Comparison of ENCODE assay signal across 11 cellular contexts in genomic region chr4:24856586-24856985, GRCh38. TPM values are rescaled to one million over a fixed set of nuclear protein-coding genes. Genes with fewer than 3 reads are reported as not detected.
A peak's percentile ranks its signal among the peaks of the same experiment; 100 is the strongest.
DNase-seq lines count a peak whose midpoint lies in the region; ATAC-seq and TF ChIP-seq lines count a peak whose summit lies in the region.
"Had no signal": no experiment of that assay in that cellular context is flagged by ENCODE, and none has a peak within 500 bp of the region (broad histone marks: within the 10 kb centered on the region; RNA-seq: fewer than 3 reads in every experiment).

No MANE protein-coding gene starts in this region.

- peaks cover 20 to 67% (median 63%) of the 10 kb centered on the region in 4 donors for H3K4me1 ChIP-seq in esophagus muscularis mucosa
- H3K4me1 ChIP-seq: prostate gland had no signal

- no peaks in the 10 kb centered on the region for H3K9me3 ChIP-seq in esophagus muscularis mucosa
- H3K9me3 ChIP-seq: prostate gland had no signal

- no peaks in the 10 kb centered on the region for H3K27me3 Mint-ChIP-seq in activated CD8-positive, alpha-beta T cell treated with anti-CD3 and anti-CD28 coated beads for 36 hours
- H3K27me3 Mint-ChIP-seq: dendritic cell treated with granulocyte-macrophage colony-stimulating factor and Interleukin-4, amounts not matched to agents 40 ng/mL and 50 ng/mL, for 4 days had no signal

- no peak for TF ChIP-seq POLR2A in esophagus muscularis mucosa (IDR thresholded peaks at IDR 0.05; ENCODE audit: low read depth)

- ATAC-seq in GM21526 (IDR thresholded peaks at IDR 0.05; ENCODE audit: low FRiP score, unreplicated experiment) (peak; percentile 95), HG03469 (IDR thresholded peaks at IDR 0.05; ENCODE audit: unreplicated experiment) (peak; percentile 92), sciatic nerve (no peak)
- no peak for ATAC-seq in activated CD8-positive, alpha-beta T cell treated with anti-CD3 and anti-CD28 coated beads for 36 hours

- no peaks in the 10 kb centered on the region for H3K36me3 Mint-ChIP-seq in activated CD8-positive, alpha-beta T cell treated with anti-CD3 and anti-CD28 coated beads for 36 hours (ENCODE audit: low read depth)

- H3K4me3 Mint-ChIP-seq in activated CD8-positive, alpha-beta T cell treated with anti-CD3 and anti-CD28 coated beads for 36 hours: no peak overlapping the region
- H3K4me3 Mint-ChIP-seq: dendritic cell treated with granulocyte-macrophage colony-stimulating factor and Interleukin-4, amounts not matched to agents 40 ng/mL and 50 ng/mL, for 4 days had no signal

- H3K27me3 ChIP-seq in esophagus muscularis mucosa: no peaks in the 10 kb centered on the region

- intact Hi-C loops in esophagus muscularis mucosa (cut with DNase I): no loop called here
- intact Hi-C loops in sciatic nerve (cut with DNase I): no loop called here
- intact Hi-C loops in activated CD8-positive, alpha-beta T cell treated with anti-CD3 and anti-CD28 coated beads for 36 hours (cut with micrococcal nuclease): no loop called here

- peak overlapping the region; percentile 71 to 80 (median 74) for H3K27ac ChIP-seq in esophagus muscularis mucosa (replicated peaks in 1 of 4)
- H3K27ac ChIP-seq: prostate gland, SK-N-MC had no signal

- WGBS in esophagus muscularis mucosa: 68% methylated on average over 9 of the region's 9 CpGs

- DNase-seq in EL: peak; percentile 91
- no peak for DNase-seq in esophagus muscularis mucosa (ENCODE audit: extremely low spot score)
- no peak for DNase-seq in sciatic nerve (ENCODE audit: low spot score)
- DNase-seq in NCI-H1092 treated with DMSO at 0.1 percent for 48 hours (lab: John Stamatoyannopoulos, UW): no peak
- no peak for DNase-seq in UCSD-AML1 (lab: John Stamatoyannopoulos, UW; ENCODE audit: unreplicated experiment)
- no peak for DNase-seq in activated CD8-positive, alpha-beta T cell treated with anti-CD3 and anti-CD28 coated beads for 36 hours

- POLR2A ChIA-PET in activated CD8-positive, alpha-beta T cell treated with anti-CD3 and anti-CD28 coated beads for 36 hours (lab: Charles Lee): no interaction called here

- H3K36me3 ChIP-seq in esophagus muscularis mucosa: no peaks in the 10 kb centered on the region
- H3K36me3 ChIP-seq: prostate gland had no signal

- H3K4me3 ChIP-seq in esophagus muscularis mucosa: no peak overlapping the region
- H3K4me3 ChIP-seq: prostate gland, SK-N-MC had no signal

- no peak overlapping the region for H3K27ac Mint-ChIP-seq in activated CD8-positive, alpha-beta T cell treated with anti-CD3 and anti-CD28 coated beads for 36 hours
- H3K27ac Mint-ChIP-seq: dendritic cell treated with granulocyte-macrophage colony-stimulating factor and Interleukin-4, amounts not matched to agents 40 ng/mL and 50 ng/mL, for 4 days had no signal

- H3K9me3 Mint-ChIP-seq in activated CD8-positive, alpha-beta T cell treated with anti-CD3 and anti-CD28 coated beads for 36 hours: no peaks in the 10 kb centered on the region
- H3K9me3 Mint-ChIP-seq: dendritic cell treated with granulocyte-macrophage colony-stimulating factor and Interleukin-4, amounts not matched to agents 40 ng/mL and 50 ng/mL, for 4 days had no signal

- CTCF ChIA-PET in activated CD8-positive, alpha-beta T cell treated with anti-CD3 and anti-CD28 coated beads for 36 hours (lab: Charles Lee): no interaction called here

- no peaks in the 10 kb centered on the region for H3K4me1 Mint-ChIP-seq in activated CD8-positive, alpha-beta T cell treated with anti-CD3 and anti-CD28 coated beads for 36 hours (ENCODE audit: low read depth)

- no peak for TF ChIP-seq EP300 in esophagus muscularis mucosa (IDR thresholded peaks at IDR 0.05)

- TF ChIP-seq CTCF in esophagus muscularis mucosa (IDR thresholded peaks at IDR 0.05): no peak
- TF ChIP-seq CTCF in activated CD8-positive, alpha-beta T cell treated with anti-CD3 and anti-CD28 coated beads for 36 hours (IDR thresholded peaks at IDR 0.05): no peak

RNA-seq across cellular contexts. Expression of gene CCDC149, which starts 56.3 kb away (rescaled TPM):
- total RNA-seq in esophagus muscularis mucosa (10 to 100 TPM; 21.0 to 37.9 (median 34.0) TPM), sciatic nerve (42.5 TPM)
- total RNA-seq in activated CD8-positive, alpha-beta T cell treated with anti-CD3 and anti-CD28 coated beads for 36 hours: not detected

Comparison
In these comparisons a context has a peak if more than half of its experiments do, and no peak if none do; other contexts are left out.
1. ATAC-seq: peak in GM21526 (single experiment) and HG03469 (single experiment); none in sciatic nerve (single experiment) and activated CD8-positive, alpha-beta T cell treated with anti-CD3 and anti-CD28 coated beads for 36 hours (single experiment).
2. RNA of gene CCDC149, which starts 56.3 kb away (total RNA-seq): 42.5 TPM in sciatic nerve (single experiment) and 21.0 to 37.9 TPM in esophagus muscularis mucosa; not detected in activated CD8-positive, alpha-beta T cell treated with anti-CD3 and anti-CD28 coated beads for 36 hours; every median in the first group is over 10 times any median in the second.